Comparison of ENCODE assay signal across 10 cellular contexts in genomic region chr19:12884627-12884925, GRCh38. TPM values are rescaled to one million over a fixed set of nuclear protein-coding genes. Genes with fewer than 3 reads are reported as not detected.
DNase-seq lines count a peak whose midpoint lies in the region; ATAC-seq and TF ChIP-seq lines count a peak whose summit lies in the region.
"Had no signal": no experiment of that assay in that cellular context is flagged by ENCODE, and none has a peak within 500 bp of the region (broad histone marks: within the 10 kb centered on the region; RNA-seq: fewer than 3 reads in every experiment).

No MANE protein-coding gene starts in this region.

- TF ChIP-seq EP300 in upper lobe of left lung (IDR thresholded peaks at IDR 0.05), result no peak

- CTCF ChIA-PET in activated CD8-positive, alpha-beta T cell treated with anti-CD3 and anti-CD28 coated beads for 36 hours (lab: Charles Lee), result interaction anchor here (0.6 to 9.0 kb wide), 18 partner anchors 11 to 138 kb away, joined by 3 to 67 read pairs (median 5); partner anchors contain the start of genes CALR, FARSA and SYCE2

- H3K4me3 ChIP-seq in upper lobe of left lung, result peak overlapping the region in 3 of 4 donors; percentile 43 to 57 (median 53)

- POLR2A ChIA-PET in activated CD8-positive, alpha-beta T cell treated with anti-CD3 and anti-CD28 coated beads for 36 hours (lab: Charles Lee), result interaction anchor here (0.6 to 2.3 kb wide), 12 partner anchors 9 to 162 kb away, joined by 3 to 8 read pairs (median 4); partner anchors contain the start of genes RNASEH2A and SYCE2

- peak overlapping the region in 3 of 4 donors; percentile 10 to 54 (median 40) for H3K27ac ChIP-seq in upper lobe of left lung

- peaks cover 21 to 38% (median 26%) of the 10 kb centered on the region in 4 donors for H3K4me1 ChIP-seq in upper lobe of left lung
- H3K4me1 ChIP-seq: BE2C had no signal

- no peaks in the 10 kb centered on the region for H3K36me3 ChIP-seq in upper lobe of left lung
- H3K36me3 ChIP-seq: BE2C had no signal

- no peak for DNase-seq in activated naive CD4-positive, alpha-beta T cell treated with Interleukin-2 at 50 U/mL for 16 hours
- no peak for DNase-seq in activated CD8-positive, alpha-beta T cell treated with anti-CD3 and anti-CD28 coated beads for 36 hours
- DNase-seq in immature natural killer cell, result no peak
- DNase-seq in upper lobe of left lung, result no peak
- no peak for DNase-seq in kidney tubule cell (ENCODE audit: low spot score)
- DNase-seq in anterior cingulate cortex (lab: John Stamatoyannopoulos, UW), result no peak
- DNase-seq: BE2C had no signal

- WGBS in upper lobe of left lung, 2 donors, result 69 to 75% methylated on average over 8 to 12 of the region's 12 CpGs

- no peak overlapping the region for H3K27ac Mint-ChIP-seq in activated naive CD4-positive, alpha-beta T cell treated with anti-CD3 and anti-CD28 coated beads, Interleukin-2, amount 50 U/mL, for 24 hours
- peak overlapping the region; percentile 89 for H3K27ac Mint-ChIP-seq in activated CD8-positive, alpha-beta T cell treated with anti-CD3 and anti-CD28 coated beads for 36 hours
- no peak overlapping the region for H3K27ac Mint-ChIP-seq in immature natural killer cell

- H3K9me3 Mint-ChIP-seq in activated naive CD4-positive, alpha-beta T cell treated with anti-CD3 and anti-CD28 coated beads, Interleukin-2, amount 50 U/mL, for 24 hours, result no peaks in the 10 kb centered on the region
- peaks cover 7% of the 10 kb centered on the region for H3K9me3 Mint-ChIP-seq in activated CD8-positive, alpha-beta T cell treated with anti-CD3 and anti-CD28 coated beads for 36 hours
- H3K9me3 Mint-ChIP-seq in immature natural killer cell, result peaks cover 0 to 2% (median 0%) of the 10 kb centered on the region in 6 donors

- TF ChIP-seq POLR2A in upper lobe of left lung (IDR thresholded peaks at IDR 0.05), result no peak

- H3K4me1 Mint-ChIP-seq in activated naive CD4-positive, alpha-beta T cell treated with anti-CD3 and anti-CD28 coated beads, Interleukin-2, amount 50 U/mL, for 24 hours, result peaks cover 26% of the 10 kb centered on the region
- H3K4me1 Mint-ChIP-seq in activated CD8-positive, alpha-beta T cell treated with anti-CD3 and anti-CD28 coated beads for 36 hours (ENCODE audit: low read depth), result peaks cover 18% of the 10 kb centered on the region
- peaks cover 39 to 42% of the 10 kb centered on the region in 2 donors for H3K4me1 Mint-ChIP-seq in immature natural killer cell

- no peaks in the 10 kb centered on the region for H3K36me3 Mint-ChIP-seq in activated naive CD4-positive, alpha-beta T cell treated with anti-CD3 and anti-CD28 coated beads, Interleukin-2, amount 50 U/mL, for 24 hours
- no peaks in the 10 kb centered on the region for H3K36me3 Mint-ChIP-seq in activated CD8-positive, alpha-beta T cell treated with anti-CD3 and anti-CD28 coated beads for 36 hours (ENCODE audit: low read depth)
- no peaks in the 10 kb centered on the region for H3K36me3 Mint-ChIP-seq in immature natural killer cell

- peaks cover 0 to 6% (median 2%) of the 10 kb centered on the region in 4 donors for H3K27me3 ChIP-seq in upper lobe of left lung

- no peak for TF ChIP-seq CTCF in activated CD8-positive, alpha-beta T cell treated with anti-CD3 and anti-CD28 coated beads for 36 hours (IDR thresholded peaks at IDR 0.05)
- TF ChIP-seq CTCF in upper lobe of left lung (IDR thresholded peaks at IDR 0.05), result no peak

- H3K27me3 Mint-ChIP-seq in activated naive CD4-positive, alpha-beta T cell treated with anti-CD3 and anti-CD28 coated beads, Interleukin-2, amount 50 U/mL, for 24 hours, result no peaks in the 10 kb centered on the region
- H3K27me3 Mint-ChIP-seq in activated CD8-positive, alpha-beta T cell treated with anti-CD3 and anti-CD28 coated beads for 36 hours, result no peaks in the 10 kb centered on the region
- H3K27me3 Mint-ChIP-seq in immature natural killer cell (ENCODE audit: low read depth in 3 of 3), result peaks cover 3 to 5% (median 3%) of the 10 kb centered on the region in 3 donors

- peaks cover 0 to 8% (median 4%) of the 10 kb centered on the region in 4 donors for H3K9me3 ChIP-seq in upper lobe of left lung

- intact Hi-C loops in activated CD8-positive, alpha-beta T cell treated with anti-CD3 and anti-CD28 coated beads for 36 hours (cut with micrococcal nuclease), result loop anchor here (10.0 kb wide), 1 partner anchor 50 kb away; the partner anchor contains the start of genes CALR and FARSA

- no peak for ATAC-seq in activated CD8-positive, alpha-beta T cell treated with anti-CD3 and anti-CD28 coated beads for 36 hours
- no peak for ATAC-seq in upper lobe of left lung (ENCODE audit: low FRiP score in 2 of 2)
- ATAC-seq in HG03095 (IDR thresholded peaks at IDR 0.05; ENCODE audit: unreplicated experiment), result no peak

- peak overlapping the region; percentile 89 for H3K4me3 Mint-ChIP-seq in activated naive CD4-positive, alpha-beta T cell treated with anti-CD3 and anti-CD28 coated beads, Interleukin-2, amount 50 U/mL, for 24 hours
- H3K4me3 Mint-ChIP-seq in activated CD8-positive, alpha-beta T cell treated with anti-CD3 and anti-CD28 coated beads for 36 hours, result peak overlapping the region; percentile 86
- H3K4me3 Mint-ChIP-seq in immature natural killer cell, result peak overlapping the region; percentile 77 to 85 (median 81)

RNA-seq across cellular contexts. Expression of gene KLF1, which starts 2.4 kb away (rescaled TPM):
- under 1 TPM; 0.32 to 0.38 TPM for total RNA-seq in activated CD8-positive, alpha-beta T cell treated with anti-CD3 and anti-CD28 coated beads for 36 hours
- 1 to 10 TPM in 1 of 3 donors, under 1 TPM in 2; 0.15 to 1.8 (median 0.20) TPM for polyA plus RNA-seq in immature natural killer cell
- under 1 TPM in 4 of 6 donors, not detected in 2; 0.17 to 0.89 (median 0.42) TPM for total RNA-seq in upper lobe of left lung
- total RNA-seq: LHCN-M2 had no signal

RNA-seq across cellular contexts. Expression of gene DNASE2, which starts 3.3 kb away (rescaled TPM):
- 10 to 100 TPM; 22.3 to 26.1 TPM for total RNA-seq in activated CD8-positive, alpha-beta T cell treated with anti-CD3 and anti-CD28 coated beads for 36 hours
- 100 to 1,000 TPM in 1 of 3 donors, 10 to 100 TPM in 2; 72.6 to 108 (median 83.5) TPM for polyA plus RNA-seq in immature natural killer cell
- total RNA-seq in upper lobe of left lung, result 10 to 100 TPM; 34.6 to 87.2 (median 60.1) TPM

RNA-seq across cellular contexts. Expression of gene GCDH, which starts 6.4 kb away (rescaled TPM):
- 10 to 100 TPM; 37.5 to 43.8 TPM for total RNA-seq in activated CD8-positive, alpha-beta T cell treated with anti-CD3 and anti-CD28 coated beads for 36 hours
- 10 to 100 TPM; 17.0 to 21.6 (median 18.4) TPM for polyA plus RNA-seq in immature natural killer cell
- total RNA-seq in upper lobe of left lung, result 10 to 100 TPM; 19.3 to 47.1 (median 33.3) TPM

RNA-seq across cellular contexts. Expression of gene SYCE2, which starts 34.5 kb away (rescaled TPM):
- total RNA-seq in activated CD8-positive, alpha-beta T cell treated with anti-CD3 and anti-CD28 coated beads for 36 hours, result 1 to 10 TPM; 3.0 to 4.4 TPM
- polyA plus RNA-seq in immature natural killer cell, result under 1 TPM in 1 of 3 donors, not detected in 2; 0.20 TPM
- not detected for total RNA-seq in upper lobe of left lung

RNA-seq across cellular contexts. Expression of gene MAST1, which starts 46.3 kb away (rescaled TPM):
- total RNA-seq in activated CD8-positive, alpha-beta T cell treated with anti-CD3 and anti-CD28 coated beads for 36 hours, result 1 to 10 TPM; 2.4 to 3.0 TPM
- under 1 TPM in 2 of 3 donors, not detected in 1; 0.28 TPM for polyA plus RNA-seq in immature natural killer cell
- under 1 TPM in 3 of 6 donors, not detected in 3; 0.17 to 0.89 (median 0.61) TPM for total RNA-seq in upper lobe of left lung
- total RNA-seq: LHCN-M2 had no signal
